In genomic region chr7:101321491-101322401, GRCh38 we compare ENCODE assay signal across 8 cellular contexts. TPM values are rescaled to one million over a fixed set of nuclear protein-coding genes. Genes with fewer than 3 reads are reported as not detected.
A peak's percentile ranks its signal among the peaks of the same experiment; 100 is the strongest.
DNase-seq lines count a peak whose midpoint lies in the region; ATAC-seq and TF ChIP-seq lines count a peak whose summit lies in the region.

Gene IFT22 (minus strand): TSS chr7:101321812. CDS start chr7:101321709, 103 bp downstream.

- peak; percentile 54 for TF ChIP-seq CTCF in AG10803 (conservative IDR thresholded peaks at IDR 0.05; ENCODE audit: low read length)

- DNase-seq in AG10803 (ENCODE audit: low read depth) (peak; percentile 89), NCI-H446 (lab: John Stamatoyannopoulos, UW) (peak; percentile 61 to 89), cerebellum (ENCODE audit: low spot score) (peak; percentile 93), kidney glomerular epithelial cell (lab: John Stamatoyannopoulos, UW) (peak; percentile 70)
- DNase-seq in activated CD4-positive, alpha-beta T cell treated with anti-CD3 and anti-CD28 coated beads for 24 hours (ENCODE audit: low read depth in 2 of 2): peak; percentile 78 to 79
- peak; percentile 74 to 84 for DNase-seq in stimulated activated CD4-positive, alpha-beta T cell treated with anti-CD3 and anti-CD28 coated beads, Interleukin-15, amount 100 ng/mL, for 48 hours (ENCODE audit: low read depth in 2 of 2)

- ATAC-seq in GM19025 (IDR thresholded peaks at IDR 0.05; ENCODE audit: low read depth, unreplicated experiment): peak; percentile 98
- peak; percentile 92 for ATAC-seq in HG03342 (IDR thresholded peaks at IDR 0.05; ENCODE audit: unreplicated experiment)

- H3K4me3 ChIP-seq in AG10803 (ENCODE audit: low read length): peak within 1 kb of the TSS; percentile 89

RNA-seq across cellular contexts. Expression of gene IFT22, which starts in this region (rescaled TPM):
- total RNA-seq in cerebellum: 26.6 TPM

Comparison
In these comparisons a context has a peak if more than half of its experiments do, and no peak if none do; other contexts are left out.
1. Peak in every context shown above with its lines: DNase-seq, ATAC-seq and H3K4me3 ChIP-seq.